Comparison of ENCODE assay signal across 8 cellular contexts in the genomic region with DNA sequence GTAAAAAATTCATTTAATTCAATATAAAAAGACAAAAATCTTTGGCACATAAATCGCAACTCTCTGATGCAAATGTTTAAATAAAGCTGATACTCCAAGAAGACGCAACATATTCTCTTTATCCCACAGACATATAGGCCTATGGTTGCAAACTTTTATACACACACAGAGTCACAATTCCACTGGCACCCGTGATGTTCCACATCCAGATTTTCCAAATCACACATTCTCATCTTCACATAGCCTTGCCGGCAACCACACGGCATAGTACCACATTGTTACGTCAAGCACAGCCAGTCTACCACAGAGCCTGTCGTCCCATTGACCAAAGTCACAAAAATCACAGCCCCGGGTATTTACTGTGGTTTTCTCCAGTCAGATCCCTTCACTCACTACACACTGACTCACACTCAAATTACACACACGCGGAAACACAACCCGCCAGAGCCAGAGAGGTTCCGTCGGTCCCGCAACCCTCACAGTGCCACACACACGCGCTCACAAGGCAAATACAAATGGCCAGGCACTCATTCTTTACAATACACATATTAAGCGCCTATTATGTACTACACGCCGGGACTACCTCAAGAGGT. TPM values are rescaled to one million over a fixed set of nuclear protein-coding genes. Genes with fewer than 3 reads are reported as not detected.
DNase-seq lines count a peak whose midpoint lies in the region; ATAC-seq and TF ChIP-seq lines count a peak whose summit lies in the region.

No MANE protein-coding gene starts in this region.

- peak; percentile 25 for ATAC-seq in HG02852 (IDR thresholded peaks at IDR 0.05; ENCODE audit: unreplicated experiment)
- peak; percentile 53 to 64 for ATAC-seq in right cardiac atrium
- ATAC-seq in GM18858 (IDR thresholded peaks at IDR 0.05; ENCODE audit: unreplicated experiment) = no peak

- TF ChIP-seq CTCF in adrenal gland (IDR thresholded peaks at IDR 0.05) = no peak

- H3K4me1 ChIP-seq in adrenal gland (replicated peaks in 1 of 2) = peaks cover 8 to 16% of the 10 kb centered on the region in 2 donors
- no peaks in the 10 kb centered on the region for H3K4me1 ChIP-seq in right cardiac atrium (ENCODE audit: control insufficient read depth, insufficient read depth, low read length)

- DNase-seq in stimulated activated CD4-positive, alpha-beta T cell treated with anti-CD3 and anti-CD28 coated beads, Interleukin-12 subunit alpha, Interleukin-12 subunit beta, amount 100 ng/mL, for 24 hours (ENCODE audit: low read depth in 2 of 2) = peak; percentile 4 to 26
- DNase-seq in stimulated activated CD4-positive, alpha-beta T cell treated with anti-CD3 and anti-CD28 coated beads, Interleukin-2, amount 100 ng/mL, for 24 hours = no peak
- DNase-seq in NCI-H524 treated with DMSO at 0.1 percent for 48 hours (lab: John Stamatoyannopoulos, UW) (peak; percentile 9), adrenal gland (peak in 6 of 7 donors; percentile 24 to 66 (median 42)), right cardiac atrium (no peak), renal cortical epithelial cell (ENCODE audit: low read depth) (peak; percentile 62)

- no peak for TF ChIP-seq POLR2A in adrenal gland (IDR thresholded peaks at IDR 0.05)

- H3K27me3 ChIP-seq in adrenal gland = no peaks in the 10 kb centered on the region
- H3K27me3 ChIP-seq in right cardiac atrium (ENCODE audit: control insufficient read depth, insufficient read depth) = no peaks in the 10 kb centered on the region

- H3K4me3 ChIP-seq in adrenal gland (peak overlapping the region; percentile 29 to 79 (median 62)), right cardiac atrium (ENCODE audit: low read length) (peak overlapping the region; percentile 93)

- H3K36me3 ChIP-seq in adrenal gland (replicated peaks in 1 of 2) = no peaks in the 10 kb centered on the region

- no peaks in the 10 kb centered on the region for H3K9me3 ChIP-seq in adrenal gland (replicated peaks in 1 of 3)
- H3K9me3 ChIP-seq in right cardiac atrium (ENCODE audit: control insufficient read depth, low read length) = no peaks in the 10 kb centered on the region

- 11 to 17% (median 11%) methylated on average over 12 to 19 of the region's 19 CpGs for whole genome bisulfite sequencing in adrenal gland, 4 donors
- WGBS in right cardiac atrium = 10% methylated on average over 19 of the region's 19 CpGs

- intact Hi-C loops in adrenal gland (cut with DNase I) = no loop called here
- intact Hi-C loops in right cardiac atrium (cut with DNase I) = no loop called here

- H3K27ac ChIP-seq in adrenal gland = peak overlapping the region; percentile 59 to 91 (median 84)
- H3K27ac ChIP-seq in right cardiac atrium (ENCODE audit: low read length) = peak overlapping the region; percentile 88

RNA-seq across cellular contexts. Expression of gene ZNF546, which starts 0.5 kb away (rescaled TPM):
- total RNA-seq in adrenal gland (10 to 100 TPM in 2 of 8 donors, 1 to 10 TPM in 6; 5.3 to 15.0 (median 8.0) TPM), right cardiac atrium (10 to 100 TPM in 1 of 4 donors, 1 to 10 TPM in 3; 5.8 to 10.8 (median 9.0) TPM), renal cortical epithelial cell (0.52 and 5.7 TPM in 2 replicates)
- polyA plus RNA-seq in adrenal gland (1 to 10 TPM; 4.0 to 5.1 (median 4.4) TPM), right cardiac atrium (4.4 TPM)

RNA-seq across cellular contexts. Expression of gene PSMC4, which starts 25.3 kb away (rescaled TPM):
- total RNA-seq in adrenal gland = 100 to 1,000 TPM in 5 of 8 donors, 10 to 100 TPM in 3; 56.3 to 168 (median 104) TPM
- 100 to 1,000 TPM in 2 of 3 donors, 10 to 100 TPM in 1; 94.7 to 178 (median 119) TPM for polyA plus RNA-seq in adrenal gland
- 10 to 100 TPM; 66.7 to 82.3 (median 70.6) TPM for total RNA-seq in right cardiac atrium
- polyA plus RNA-seq in right cardiac atrium = 73.6 TPM
- total RNA-seq in renal cortical epithelial cell = 128 and 155 TPM in 2 replicates

RNA-seq across cellular contexts. Expression of gene ZNF780B, which starts 59.7 kb away (rescaled TPM):
- 10 to 100 TPM in 6 of 8 donors, 1 to 10 TPM in 2; 7.9 to 23.3 (median 17.1) TPM for total RNA-seq in adrenal gland
- 10 to 100 TPM in 2 of 3 donors, 1 to 10 TPM in 1; 8.5 to 17.8 (median 13.8) TPM for polyA plus RNA-seq in adrenal gland
- 10 to 100 TPM; 29.5 to 35.2 (median 30.9) TPM for total RNA-seq in right cardiac atrium
- 15.3 TPM for polyA plus RNA-seq in right cardiac atrium
- total RNA-seq in renal cortical epithelial cell = 4.5 and 33.2 TPM in 2 replicates

Comparison
In these comparisons a context has a peak if more than half of its experiments do, and no peak if none do; other contexts are left out.
1. DNase-seq: peak in stimulated activated CD4-positive, alpha-beta T cell treated with anti-CD3 and anti-CD28 coated beads, Interleukin-12 subunit alpha, Interleukin-12 subunit beta, amount 100 ng/mL, for 24 hours (2 of 2), NCI-H524 treated with DMSO at 0.1 percent for 48 hours (single experiment), adrenal gland (6 of 7) and renal cortical epithelial cell (single experiment); none in stimulated activated CD4-positive, alpha-beta T cell treated with anti-CD3 and anti-CD28 coated beads, Interleukin-2, amount 100 ng/mL, for 24 hours (0 of 2) and right cardiac atrium (0 of 3).